In the genomic region with DNA sequence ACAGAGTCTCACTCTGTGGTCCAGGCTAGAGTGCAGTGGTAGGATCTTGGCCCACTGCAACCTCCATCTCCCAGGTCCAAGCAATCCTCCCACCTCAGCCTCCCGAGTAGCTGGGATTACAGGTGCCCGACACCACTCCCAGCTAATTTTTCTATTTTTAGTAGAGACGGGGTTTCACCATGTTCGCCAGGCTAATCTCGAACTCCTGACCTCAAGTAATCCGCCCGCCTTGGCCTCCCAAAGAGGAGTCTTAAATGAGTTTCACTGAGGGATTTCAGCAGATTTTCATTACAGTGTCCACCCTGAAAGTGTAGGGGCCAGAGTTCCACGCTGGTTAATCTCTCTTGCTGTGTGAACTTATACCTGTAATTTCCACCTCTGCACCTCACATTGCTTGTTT, we compare ENCODE assay signal across 9 cellular contexts. TPM values are rescaled to one million over a fixed set of nuclear protein-coding genes. Genes with fewer than 3 reads are reported as not detected.
DNase-seq lines count a peak whose midpoint lies in the region; ATAC-seq and TF ChIP-seq lines count a peak whose summit lies in the region.
"Had no signal": no experiment of that assay in that cellular context is flagged by ENCODE, and none has a peak within 500 bp of the region (broad histone marks: within the 10 kb centered on the region; RNA-seq: fewer than 3 reads in every experiment).

No MANE protein-coding gene starts in this region.

- intact Hi-C loops in cardiac septum (cut with DNase I): no loop called here
- intact Hi-C loops in heart left ventricle (cut with DNase I): loop anchor here in 5 of 10 donors (2.0 to 10.0 kb wide), 4 partner anchors 46 to 133 kb away; partner anchors contain the start of gene GDPD5 (in 3 of the 5)
- intact Hi-C loops in vagina (cut with DNase I): no loop called here

- peaks cover 2 to 36% (median 30%) of the 10 kb centered on the region in 9 donors for H3K36me3 ChIP-seq in heart left ventricle
- peaks cover 41% of the 10 kb centered on the region for H3K36me3 ChIP-seq in OCI-LY3 (replicated peaks; ENCODE audit: low read depth, low read length)
- H3K36me3 ChIP-seq in vagina: peaks cover 0 to 28% of the 10 kb centered on the region in 2 donors
- H3K36me3 ChIP-seq: uterus had no signal

- peak overlapping the region; percentile 99 for H3K4me3 Mint-ChIP-seq in glutamatergic neuron (ENCODE audit: unreplicated experiment)

- TF ChIP-seq POLR2A in heart left ventricle (IDR thresholded peaks at IDR 0.05) (no peak), vagina (IDR thresholded peaks at IDR 0.05) (no peak)

- peaks cover 34% of the 10 kb centered on the region for H3K4me1 Mint-ChIP-seq in glutamatergic neuron (ENCODE audit: low read depth, unreplicated experiment)

- no peaks in the 10 kb centered on the region for H3K36me3 Mint-ChIP-seq in glutamatergic neuron (ENCODE audit: unreplicated experiment)

- H3K4me2 ChIP-seq in OCI-LY3 (ENCODE audit: low read length): peak overlapping the region; percentile 49

- DNase-seq in cardiac septum (ENCODE audit: low spot score): peak; percentile 63
- no peak for DNase-seq in heart left ventricle
- DNase-seq in glutamatergic neuron: no peak
- DNase-seq in vagina (ENCODE audit: extremely low spot score in 2 of 2): no peak
- no peak for DNase-seq in SK-N-DZ (ENCODE audit: low spot score)
- no peak for DNase-seq in GM10266 (ENCODE audit: extremely low spot score)

- peaks cover 5% of the 10 kb centered on the region for H3K9me3 Mint-ChIP-seq in glutamatergic neuron (ENCODE audit: unreplicated experiment)

- peaks cover 40% of the 10 kb centered on the region for H4K20me1 ChIP-seq in OCI-LY3 (ENCODE audit: insufficient read depth, low read length)

- H3K27me3 Mint-ChIP-seq in glutamatergic neuron (ENCODE audit: unreplicated experiment): peaks cover 6% of the 10 kb centered on the region

- peak overlapping the region; percentile 95 for H3K27ac Mint-ChIP-seq in glutamatergic neuron (ENCODE audit: unreplicated experiment)

- peaks cover 0 to 35% (median 26%) of the 10 kb centered on the region in 12 donors for H3K4me1 ChIP-seq in heart left ventricle
- peaks cover 15% of the 10 kb centered on the region for H3K4me1 ChIP-seq in OCI-LY3 (ENCODE audit: low read length)
- peaks cover 27% of the 10 kb centered on the region for H3K4me1 ChIP-seq in vagina

- H3K9me3 ChIP-seq in heart left ventricle (no peaks in the 10 kb centered on the region), OCI-LY3 (ENCODE audit: insufficient read depth, low read length) (no peaks in the 10 kb centered on the region), vagina (no peaks in the 10 kb centered on the region)
- H3K9me3 ChIP-seq: uterus had no signal

- 66 to 80% (median 75%) methylated on average over 8 of the region's 8 CpGs for WGBS in heart left ventricle, 4 donors

- H2AFZ ChIP-seq in OCI-LY3 (ENCODE audit: low read depth, low read length): peak overlapping the region; percentile 89

- peaks cover 47% of the 10 kb centered on the region for H3K79me2 ChIP-seq in OCI-LY3 (ENCODE audit: low read length)

- no peak overlapping the region for H3K9ac ChIP-seq in OCI-LY3 (ENCODE audit: low read length)

- no peak for ATAC-seq in heart left ventricle
- ATAC-seq in HG03342 (IDR thresholded peaks at IDR 0.05; ENCODE audit: unreplicated experiment): no peak

- peak overlapping the region in 1 of 12 donors; percentile 88 for H3K27ac ChIP-seq in heart left ventricle
- no peak overlapping the region for H3K27ac ChIP-seq in OCI-LY3 (ENCODE audit: low read length)
- peak overlapping the region; percentile 88 for H3K27ac ChIP-seq in vagina

- TF ChIP-seq CTCF in heart left ventricle (IDR thresholded peaks at IDR 0.05): no peak
- TF ChIP-seq CTCF in OCI-LY3 (IDR thresholded peaks at IDR 0.05; ENCODE audit: low read depth, low read length): no peak
- TF ChIP-seq CTCF in glutamatergic neuron (IDR thresholded peaks at IDR 0.05; ENCODE audit: partially characterized antibody, unreplicated experiment): no peak
- TF ChIP-seq CTCF in vagina (IDR thresholded peaks at IDR 0.05): no peak
- TF ChIP-seq CTCF in GM10266 (IDR thresholded peaks at IDR 0.05; ENCODE audit: control insufficient read depth, insufficient read depth, low read depth, missing control alignments): no peak

- peak overlapping the region in 5 of 12 donors; percentile 55 to 95 (median 74) for H3K4me3 ChIP-seq in heart left ventricle
- peak overlapping the region; percentile 94 for H3K4me3 ChIP-seq in OCI-LY3 (ENCODE audit: low read length)
- peak overlapping the region in 1 of 2 donors; percentile 67 for H3K4me3 ChIP-seq in vagina

- H3K27me3 ChIP-seq in heart left ventricle (no peaks in the 10 kb centered on the region), OCI-LY3 (ENCODE audit: low read depth, low read length) (peaks cover 4% of the 10 kb centered on the region; the same call in 1 of the 2 replicates), vagina (no peaks in the 10 kb centered on the region)
- H3K27me3 ChIP-seq: uterus had no signal

RNA-seq across cellular contexts. Expression of gene RPS3, which starts 0.4 kb away (rescaled TPM):
- total RNA-seq in cardiac septum: 717 TPM
- total RNA-seq in heart left ventricle: 1,000 to 10,000 TPM in 4 of 9 donors, 100 to 1,000 TPM in 5; 434 to 1,232 (median 990) TPM
- polyA plus RNA-seq in heart left ventricle: 1,000 to 10,000 TPM in 1 of 2 donors, 100 to 1,000 TPM in 1; 761 to 2,100 TPM
- total RNA-seq in glutamatergic neuron (ENCODE audit: unreplicated experiment): 1,391 TPM
- total RNA-seq in vagina: 1,625 TPM
- 3,197 and 3,352 TPM in 2 replicates for polyA plus RNA-seq in SK-N-DZ (2014; cell fraction: cytosol; rRNA removed)
- polyA plus RNA-seq in SK-N-DZ (2014; cell fraction: nucleus; rRNA removed): 1,069 and 1,858 TPM in 2 replicates

RNA-seq across cellular contexts. Expression of gene KLHL35, which starts 34.1 kb away (rescaled TPM):
- total RNA-seq in cardiac septum (0.75 TPM), heart left ventricle (1 to 10 TPM in 1 of 9 donors, under 1 TPM in 7, not detected in 1; 0.21 to 1.1 (median 0.45) TPM), glutamatergic neuron (ENCODE audit: unreplicated experiment) (41.4 TPM), vagina (not detected)
- under 1 TPM; 0.11 to 0.76 TPM for polyA plus RNA-seq in heart left ventricle
- polyA plus RNA-seq in SK-N-DZ (2014; cell fraction: cytosol; rRNA removed): 4.6 and 5.5 TPM in 2 replicates
- 5.4 and 10.8 TPM in 2 replicates for polyA plus RNA-seq in SK-N-DZ (2014; cell fraction: nucleus; rRNA removed)

RNA-seq across cellular contexts. Expression of gene ARRB1, which starts 47.4 kb away (rescaled TPM):
- total RNA-seq in cardiac septum (21.4 TPM), heart left ventricle (10 to 100 TPM; 15.2 to 58.9 (median 29.2) TPM), glutamatergic neuron (ENCODE audit: unreplicated experiment) (38.0 TPM), vagina (33.1 TPM)
- polyA plus RNA-seq in heart left ventricle: 10 to 100 TPM in 1 of 2 donors, 1 to 10 TPM in 1; 7.9 to 12.5 TPM
- 17.8 and 29.7 TPM in 2 replicates for polyA plus RNA-seq in SK-N-DZ (2014; cell fraction: cytosol; rRNA removed)
- 11.8 and 30.2 TPM in 2 replicates for polyA plus RNA-seq in SK-N-DZ (2014; cell fraction: nucleus; rRNA removed)

Comparison
In these comparisons a context has a peak if more than half of its experiments do, and no peak if none do; other contexts are left out.
1. RNA of gene KLHL35, which starts 34.1 kb away (total RNA-seq): 41.4 TPM in glutamatergic neuron (single experiment); 0.75 TPM in cardiac septum (single experiment), 0.21 to 1.1 TPM in heart left ventricle and not detected in vagina (single experiment); every median in the first group is over 10 times any median in the second.